Comparison of ENCODE assay signal across 8 cellular contexts in the genomic region with DNA sequence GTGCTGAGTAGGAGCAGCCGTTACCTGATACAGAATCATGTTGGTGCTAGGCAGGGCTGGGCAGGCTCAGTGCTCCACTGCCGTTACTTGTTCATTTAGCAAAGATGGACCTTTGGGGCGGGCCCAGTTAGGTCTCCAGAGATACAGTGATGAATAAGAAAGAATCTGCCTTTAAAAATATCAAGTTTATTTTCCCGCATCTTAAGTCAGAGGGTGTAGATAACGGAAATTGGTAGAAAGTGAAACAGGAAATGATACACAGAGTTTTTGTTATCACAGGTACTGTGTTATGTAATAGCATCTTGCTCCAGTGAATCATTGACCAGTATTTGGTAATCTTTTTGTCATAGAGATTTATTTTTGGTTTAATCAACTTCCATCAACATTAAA. TPM values are rescaled to one million over a fixed set of nuclear protein-coding genes. Genes with fewer than 3 reads are reported as not detected.
DNase-seq lines count a peak whose midpoint lies in the region; ATAC-seq, FAIRE-seq and TF ChIP-seq lines count a peak whose summit lies in the region.

No MANE protein-coding gene starts in this region.

- DNase-seq in CD4-positive, CD25-positive, alpha-beta regulatory T cell, result peak; percentile 41 to 84 (median 75)
- DNase-seq in NCI-H226 (peak; percentile 50), bronchial epithelial cell (ENCODE audit: low read depth) (peak; percentile 88), DMS114 treated with DMSO at 0.1 percent for 48 hours (lab: John Stamatoyannopoulos, UW; ENCODE audit: unreplicated experiment) (no peak), foreskin fibroblast (no peak), NCI-H128 (lab: John Stamatoyannopoulos, UW; ENCODE audit: unreplicated experiment) (no peak), SW480 (ENCODE audit: low spot score) (no peak)

- H3K36me3 Mint-ChIP-seq in CD4-positive, CD25-positive, alpha-beta regulatory T cell, result peaks cover 35% of the 10 kb centered on the region

- peaks cover 72% of the 10 kb centered on the region for H3K4me1 ChIP-seq in CD4-positive, CD25-positive, alpha-beta regulatory T cell (ENCODE audit: control insufficient read depth, insufficient read depth, low read length, poor library complexity, severe bottlenecking)

- ATAC-seq in CD4-positive, CD25-positive, alpha-beta regulatory T cell (ENCODE audit: low read depth in 2 of 2), result peak; percentile 68 to 69
- peak; percentile 26 for ATAC-seq in GM21447 (IDR thresholded peaks at IDR 0.05; ENCODE audit: unreplicated experiment)

- H3K9me3 Mint-ChIP-seq in CD4-positive, CD25-positive, alpha-beta regulatory T cell, result no peaks in the 10 kb centered on the region

- H3K27me3 ChIP-seq in CD4-positive, CD25-positive, alpha-beta regulatory T cell (ENCODE audit: control insufficient read depth, insufficient read depth, low read length), result no peaks in the 10 kb centered on the region
- H3K27me3 ChIP-seq in bronchial epithelial cell (ENCODE audit: control insufficient read depth, insufficient read depth, low read length), result no peaks in the 10 kb centered on the region

- H3K27ac Mint-ChIP-seq in CD4-positive, CD25-positive, alpha-beta regulatory T cell, result peak overlapping the region; percentile 97 to 98 (median 98)

- peaks cover 31% of the 10 kb centered on the region for H3K36me3 ChIP-seq in CD4-positive, CD25-positive, alpha-beta regulatory T cell (ENCODE audit: control insufficient read depth, insufficient read depth, low read length)
- peaks cover 2% of the 10 kb centered on the region for H3K36me3 ChIP-seq in bronchial epithelial cell (ENCODE audit: control insufficient read depth, insufficient read depth, low read length)

- H3K4me3 ChIP-seq in CD4-positive, CD25-positive, alpha-beta regulatory T cell (ENCODE audit: low read depth, low read length), result peak overlapping the region; percentile 76
- H3K4me3 ChIP-seq in bronchial epithelial cell (ENCODE audit: low read depth, low read length), result no peak overlapping the region
- H3K4me3 ChIP-seq in foreskin fibroblast (ENCODE audit: low read depth in 1 of 2, low read length in 2 of 2), result no peak overlapping the region

- H3K4me1 Mint-ChIP-seq in CD4-positive, CD25-positive, alpha-beta regulatory T cell, result peaks cover 34 to 81% (median 63%) of the 10 kb centered on the region in 4 donors

- H3K9me3 ChIP-seq in CD4-positive, CD25-positive, alpha-beta regulatory T cell (ENCODE audit: control insufficient read depth in 2 of 2, low read length in 2 of 2), result no peaks in the 10 kb centered on the region

- peak overlapping the region; percentile 94 for H3K27ac ChIP-seq in CD4-positive, CD25-positive, alpha-beta regulatory T cell (ENCODE audit: insufficient read depth, low read length, poor library complexity, severe bottlenecking)

- H3K4me3 Mint-ChIP-seq in CD4-positive, CD25-positive, alpha-beta regulatory T cell, result peak overlapping the region; percentile 96 to 98 (median 97)

- TF ChIP-seq CTCF in bronchial epithelial cell (IDR thresholded peaks at IDR 0.05; ENCODE audit: insufficient read depth, low read length, severe bottlenecking) (no peak), foreskin fibroblast (IDR thresholded peaks at IDR 0.05; ENCODE audit: low read depth, low read length) (no peak)

- peaks cover 4% of the 10 kb centered on the region for H3K27me3 Mint-ChIP-seq in CD4-positive, CD25-positive, alpha-beta regulatory T cell

- no peak for FAIRE-seq in bronchial epithelial cell (lab: Jason Lieb, UNC)

RNA-seq across cellular contexts. Expression of gene TMEM131L, which starts 5.5 kb away (rescaled TPM):
- 86.4 TPM for total RNA-seq in CD4-positive, CD25-positive, alpha-beta regulatory T cell
- 10 to 100 TPM; 35.5 to 48.4 (median 40.1) TPM for polyA plus RNA-seq in CD4-positive, CD25-positive, alpha-beta regulatory T cell
- 7.9 TPM in 2 replicates for total RNA-seq in bronchial epithelial cell

Comparison
In these comparisons a context has a peak if more than half of its experiments do, and no peak if none do; other contexts are left out.
1. DNase-seq: peak in CD4-positive, CD25-positive, alpha-beta regulatory T cell (3 of 3), NCI-H226 (single experiment) and bronchial epithelial cell (single experiment); none in DMS114 treated with DMSO at 0.1 percent for 48 hours (single experiment), foreskin fibroblast (0 of 2), NCI-H128 (single experiment) and SW480 (single experiment).